In genomic region chr3:16600771-16601538, GRCh38 we compare ENCODE assay signal across 8 cellular contexts. TPM values are rescaled to one million over a fixed set of nuclear protein-coding genes. Genes with fewer than 3 reads are reported as not detected.
DNase-seq lines count a peak whose midpoint lies in the region; ATAC-seq and TF ChIP-seq lines count a peak whose summit lies in the region.

No MANE protein-coding gene starts in this region.

- H3K4me3 ChIP-seq in BJ (ENCODE audit: low read depth, low read length), result no peak overlapping the region

- peak; percentile 72 for TF ChIP-seq CTCF in BJ (IDR thresholded peaks at IDR 0.05; ENCODE audit: insufficient read depth, low read depth, low read length)

- ATAC-seq in left colon (peak; percentile 59), GM21515 (IDR thresholded peaks at IDR 0.05; ENCODE audit: unreplicated experiment) (no peak)

- H3K36me3 ChIP-seq in BJ (ENCODE audit: control insufficient read depth, insufficient read depth, low read length), result no peaks in the 10 kb centered on the region

- POLR2A ChIA-PET in BJ (lab: Charles Lee), result no interaction called here

- intact Hi-C loops in left colon (cut with DNase I, micrococcal nuclease), result loop anchor here in 1 of 2 donors (5.0 kb wide), 1 partner anchor 631 kb away; no protein-coding TSS in a partner anchor

- CTCF ChIA-PET in BJ (lab: Yijun Ruan, JAX), result interaction anchor here (0.6 to 2.8 kb wide), 23 partner anchors 9 to 813 kb away, joined by 3 to 14 read pairs (median 4); no protein-coding TSS in a partner anchor

- DNase-seq in BJ (ENCODE audit: low read depth) (peak; percentile 15), H4 (ENCODE audit: low spot score) (peak; percentile 67), NCI-H2227 treated with DMSO at 0.1 percent for 48 hours (lab: John Stamatoyannopoulos, UW) (peak; percentile 42), cerebellum (ENCODE audit: low spot score) (peak; percentile 66), left colon (peak; percentile 63 to 89)
- peak; percentile 72 for DNase-seq in activated CD4-positive, alpha-beta T cell treated with anti-CD3 and anti-CD28 coated beads for 1 hour
- DNase-seq in stimulated activated CD4-positive, alpha-beta T cell treated with anti-CD3 and anti-CD28 coated beads, Interleukin-2, amount 100 ng/mL, for 4 hours (ENCODE audit: low read depth), result peak; percentile 79

- no peaks in the 10 kb centered on the region; the same call in 1 of the 2 replicates for H3K27me3 ChIP-seq in BJ (ENCODE audit: control insufficient read depth, insufficient read depth, low read length)

RNA-seq across cellular contexts. Expression of gene DAZL, which starts 4.3 kb away (rescaled TPM):
- not detected in 2 replicates for polyA plus RNA-seq in BJ (2011; rRNA removed)
- not detected in 2 replicates for polyA minus RNA-seq in BJ (2011; rRNA and poly(A)+ RNA removed)
- not detected in 2 replicates for total RNA-seq in H4 (2014; rRNA removed; shearing (Covaris generic))
- total RNA-seq in cerebellum (0.09 TPM), left colon (not detected)

Comparison
In these comparisons a context has a peak if more than half of its experiments do, and no peak if none do; other contexts are left out.
1. DNase-seq: peak in every context shown above with its lines; median percentile 79 in stimulated activated CD4-positive, alpha-beta T cell treated with anti-CD3 and anti-CD28 coated beads, Interleukin-2, amount 100 ng/mL, for 4 hours; 76 in left colon; 72 in activated CD4-positive, alpha-beta T cell treated with anti-CD3 and anti-CD28 coated beads for 1 hour; 67 in H4; 66 in cerebellum; 42 in NCI-H2227 treated with DMSO at 0.1 percent for 48 hours; 15 in BJ.